1 cellular context compared by ENCODE assay signal in genomic region chr13:36999054-36999927, GRCh38.
A peak's percentile ranks its signal among the peaks of the same experiment; 100 is the strongest.
TF ChIP-seq lines count a peak whose summit lies in the region.

Gene ALG5, minus strand, starts transcription at chr13:36999340. Its CDS starts 40 bp downstream, at chr13:36999300.

TF ChIP-seq in HepG2, 621 proteins besides CTCF, POLR2A, EP300 and RAD21 (continued from another document and continues in another):
- TF ChIP-seq, protein P1, sequence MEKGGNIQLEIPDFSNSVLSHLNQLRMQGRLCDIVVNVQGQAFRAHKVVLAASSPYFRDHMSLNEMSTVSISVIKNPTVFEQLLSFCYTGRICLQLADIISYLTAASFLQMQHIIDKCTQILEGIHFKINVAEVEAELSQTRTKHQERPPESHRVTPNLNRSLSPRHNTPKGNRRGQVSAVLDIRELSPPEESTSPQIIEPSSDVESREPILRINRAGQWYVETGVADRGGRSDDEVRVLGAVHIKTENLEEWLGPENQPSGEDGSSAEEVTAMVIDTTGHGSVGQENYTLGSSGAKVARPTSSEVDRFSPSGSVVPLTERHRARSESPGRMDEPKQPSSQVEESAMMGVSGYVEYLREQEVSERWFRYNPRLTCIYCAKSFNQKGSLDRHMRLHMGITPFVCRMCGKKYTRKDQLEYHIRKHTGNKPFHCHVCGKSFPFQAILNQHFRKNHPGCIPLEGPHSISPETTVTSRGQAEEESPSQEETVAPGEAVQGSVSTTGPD (CRISPR knock-in tag; IDR thresholded peaks at IDR 0.05) = no peak
- TF ChIP-seq GABPB1 (CRISPR knock-in tag; IDR thresholded peaks at IDR 0.05) (peak; percentile 94), ZNF350 (CRISPR knock-in tag; IDR thresholded peaks at IDR 0.05; ENCODE audit: borderline replicate concordance, low read depth) (peak; percentile 25; the same call in 1 of the 2 replicates), PATZ1 (CRISPR knock-in tag; IDR thresholded peaks at IDR 0.05) (no peak), CHD4 (IDR thresholded peaks at IDR 0.05; ENCODE audit: borderline replicate concordance, low read length) (no peak), ARID5B (CRISPR knock-in tag; IDR thresholded peaks at IDR 0.05) (peak; percentile 40; the same call in 1 of the 2 replicates), HOXA5 (CRISPR knock-in tag; IDR thresholded peaks at IDR 0.05) (no peak; the same call in 1 of the 2 replicates), ZNF549 (CRISPR knock-in tag; IDR thresholded peaks at IDR 0.05) (no peak), ZBTB33 (CRISPR knock-in tag; IDR thresholded peaks at IDR 0.05) (no peak), TFDP2 (CRISPR knock-in tag; IDR thresholded peaks at IDR 0.05) (peak; percentile 76; the same call in 1 of the 2 replicates), ZNF574 (CRISPR knock-in tag; IDR thresholded peaks at IDR 0.05) (peak; percentile 99), JUN (CRISPR knock-in tag; IDR thresholded peaks at IDR 0.05) (no peak), ZBTB43 (CRISPR knock-in tag; conservative IDR thresholded peaks at IDR 0.05) (0 out of 2 replicates have a peak, but pooled peaks have one; percentile 61), RNF2 (conservative IDR thresholded peaks at IDR 0.05; ENCODE audit: low read depth) (0 out of 2 replicates have a peak, but pooled peaks have one; percentile 54), DNMT1 (CRISPR knock-in tag; IDR thresholded peaks at IDR 0.05) (peak; percentile 82; the same call in 1 of the 2 replicates), NFRKB (IDR thresholded peaks at IDR 0.05) (no peak), ZBTB8A (CRISPR knock-in tag; IDR thresholded peaks at IDR 0.05; ENCODE audit: borderline replicate concordance, low read depth) (no peak), MAZ (IDR thresholded peaks at IDR 0.05; ENCODE audit: borderline replicate concordance, low read depth, low read length) (0 out of 2 replicates have a peak, but pooled peaks have one; percentile 36), MAZ (CRISPR knock-in tag; IDR thresholded peaks at IDR 0.05; ENCODE audit: low read depth) (peak; percentile 81; the same call in 1 of the 2 replicates), NFYB (CRISPR knock-in tag; IDR thresholded peaks at IDR 0.05) (peak; percentile 68), CBX2 (IDR thresholded peaks at IDR 0.05; ENCODE audit: low read depth, low read length) (no peak), CBX2 (CRISPR knock-in tag; IDR thresholded peaks at IDR 0.05; ENCODE audit: low read depth) (no peak), YEATS2 (CRISPR knock-in tag; IDR thresholded peaks at IDR 0.05; ENCODE audit: borderline replicate concordance) (peak; percentile 27; the same call in 1 of the 2 replicates), ZNF484 (CRISPR knock-in tag; IDR thresholded peaks at IDR 0.05; ENCODE audit: borderline replicate concordance, low read depth) (no peak), ZNF891 (CRISPR knock-in tag; IDR thresholded peaks at IDR 0.05) (no peak), ZNF326 (CRISPR knock-in tag; IDR thresholded peaks at IDR 0.05; ENCODE audit: borderline replicate concordance) (no peak), POGZ (CRISPR knock-in tag; IDR thresholded peaks at IDR 0.05) (peak; percentile 70; the same call in 1 of the 2 replicates), ZKSCAN5 (CRISPR knock-in tag; IDR thresholded peaks at IDR 0.05) (no peak)
- TF ChIP-seq, protein P2, sequence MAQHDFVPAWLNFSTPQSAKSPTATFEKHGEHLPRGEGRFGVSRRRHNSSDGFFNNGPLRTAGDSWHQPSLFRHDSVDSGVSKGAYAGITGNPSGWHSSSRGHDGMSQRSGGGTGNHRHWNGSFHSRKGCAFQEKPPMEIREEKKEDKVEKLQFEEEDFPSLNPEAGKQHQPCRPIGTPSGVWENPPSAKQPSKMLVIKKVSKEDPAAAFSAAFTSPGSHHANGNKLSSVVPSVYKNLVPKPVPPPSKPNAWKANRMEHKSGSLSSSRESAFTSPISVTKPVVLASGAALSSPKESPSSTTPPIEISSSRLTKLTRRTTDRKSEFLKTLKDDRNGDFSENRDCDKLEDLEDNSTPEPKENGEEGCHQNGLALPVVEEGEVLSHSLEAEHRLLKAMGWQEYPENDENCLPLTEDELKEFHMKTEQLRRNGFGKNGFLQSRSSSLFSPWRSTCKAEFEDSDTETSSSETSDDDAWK (CRISPR knock-in tag; IDR thresholded peaks at IDR 0.05) = no peak
- TF ChIP-seq, protein P3, sequence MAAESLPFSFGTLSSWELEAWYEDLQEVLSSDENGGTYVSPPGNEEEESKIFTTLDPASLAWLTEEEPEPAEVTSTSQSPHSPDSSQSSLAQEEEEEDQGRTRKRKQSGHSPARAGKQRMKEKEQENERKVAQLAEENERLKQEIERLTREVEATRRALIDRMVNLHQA (CRISPR knock-in tag; IDR thresholded peaks at IDR 0.05) = no peak
- TF ChIP-seq, protein P4, sequence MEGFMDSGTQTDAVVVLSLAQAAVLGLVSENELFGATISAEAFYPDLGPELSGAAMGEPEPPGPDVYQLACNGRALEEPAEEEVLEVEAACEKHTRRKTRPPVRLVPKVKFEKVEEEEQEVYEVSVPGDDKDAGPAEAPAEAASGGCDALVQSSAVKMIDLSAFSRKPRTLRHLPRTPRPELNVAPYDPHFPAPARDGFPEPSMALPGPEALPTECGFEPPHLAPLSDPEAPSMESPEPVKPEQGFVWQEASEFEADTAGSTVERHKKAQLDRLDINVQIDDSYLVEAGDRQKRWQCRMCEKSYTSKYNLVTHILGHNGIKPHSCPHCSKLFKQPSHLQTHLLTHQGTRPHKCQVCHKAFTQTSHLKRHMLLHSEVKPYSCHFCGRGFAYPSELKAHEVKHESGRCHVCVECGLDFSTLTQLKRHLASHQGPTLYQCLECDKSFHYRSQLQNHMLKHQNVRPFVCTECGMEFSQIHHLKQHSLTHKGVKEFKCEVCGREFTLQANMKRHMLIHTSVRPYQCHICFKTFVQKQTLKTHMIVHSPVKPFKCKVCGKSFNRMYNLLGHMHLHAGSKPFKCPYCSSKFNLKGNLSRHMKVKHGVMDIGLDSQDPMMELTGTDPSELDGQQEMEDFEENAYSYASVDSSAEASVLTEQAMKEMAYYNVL (CRISPR knock-in tag; IDR thresholded peaks at IDR 0.05; ENCODE audit: borderline replicate concordance) = no peak
- TF ChIP-seq, protein P5, sequence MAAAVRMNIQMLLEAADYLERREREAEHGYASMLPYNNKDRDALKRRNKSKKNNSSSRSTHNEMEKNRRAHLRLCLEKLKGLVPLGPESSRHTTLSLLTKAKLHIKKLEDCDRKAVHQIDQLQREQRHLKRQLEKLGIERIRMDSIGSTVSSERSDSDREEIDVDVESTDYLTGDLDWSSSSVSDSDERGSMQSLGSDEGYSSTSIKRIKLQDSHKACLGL (CRISPR knock-in tag; IDR thresholded peaks at IDR 0.05) = no peak; the same call in 1 of the 2 replicates
- TF ChIP-seq, protein P6, sequence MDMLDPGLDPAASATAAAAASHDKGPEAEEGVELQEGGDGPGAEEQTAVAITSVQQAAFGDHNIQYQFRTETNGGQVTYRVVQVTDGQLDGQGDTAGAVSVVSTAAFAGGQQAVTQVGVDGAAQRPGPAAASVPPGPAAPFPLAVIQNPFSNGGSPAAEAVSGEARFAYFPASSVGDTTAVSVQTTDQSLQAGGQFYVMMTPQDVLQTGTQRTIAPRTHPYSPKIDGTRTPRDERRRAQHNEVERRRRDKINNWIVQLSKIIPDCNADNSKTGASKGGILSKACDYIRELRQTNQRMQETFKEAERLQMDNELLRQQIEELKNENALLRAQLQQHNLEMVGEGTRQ (IDR thresholded peaks at IDR 0.05; ENCODE audit: low read depth, low read length) = no peak
- TF ChIP-seq, protein P6 (CRISPR knock-in tag; IDR thresholded peaks at IDR 0.05; ENCODE audit: borderline replicate concordance) = 0 out of 2 replicates have a peak, but pooled peaks have one; percentile 24
